8 cellular contexts compared by ENCODE assay signal in the genomic region with DNA sequence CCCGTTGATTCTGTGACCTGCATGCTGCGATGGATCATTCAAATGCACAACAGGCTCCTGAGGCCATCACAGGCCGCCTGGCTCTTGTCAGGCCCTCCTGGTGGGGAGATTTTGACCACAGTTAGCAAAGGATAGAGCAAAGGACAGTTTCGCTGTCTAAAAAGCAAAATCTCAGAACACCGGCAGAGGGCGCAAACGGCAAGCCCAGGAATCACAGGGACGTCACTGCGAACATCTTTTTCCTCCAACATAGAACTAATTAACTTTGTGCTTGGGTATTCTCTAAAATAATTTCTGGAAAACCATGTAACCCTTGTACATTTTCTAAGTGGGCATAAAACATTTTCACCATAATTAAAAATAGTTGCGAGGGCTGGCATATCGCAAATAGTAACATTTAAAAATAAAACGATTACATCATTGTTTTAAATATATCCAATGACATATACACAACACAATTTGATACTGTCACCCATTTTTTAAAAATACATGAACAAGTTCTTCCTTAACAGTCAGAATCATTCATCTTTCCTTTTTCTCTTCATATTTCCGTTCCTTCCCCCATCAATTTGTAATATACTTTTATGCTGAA. TPM values are rescaled to one million over a fixed set of nuclear protein-coding genes. Genes with fewer than 3 reads are reported as not detected.
A peak's percentile ranks its signal among the peaks of the same experiment; 100 is the strongest.
DNase-seq lines count a peak whose midpoint lies in the region; ATAC-seq and TF ChIP-seq lines count a peak whose summit lies in the region.

No MANE protein-coding gene starts in this region.

- no peak overlapping the region for H3K4me3 Mint-ChIP-seq in activated CD4-positive, alpha-beta memory T cell treated with anti-CD3 and anti-CD28 coated beads, Interleukin-2, amount 10 ng/mL, durations not matched to agents 7 days and 5 days

- no peak overlapping the region for H3K27ac Mint-ChIP-seq in activated CD4-positive, alpha-beta memory T cell treated with anti-CD3 and anti-CD28 coated beads, Interleukin-2, amount 10 ng/mL, durations not matched to agents 7 days and 5 days

- POLR2A ChIA-PET in activated CD4-positive, alpha-beta memory T cell treated with anti-CD3 and anti-CD28 coated beads, Interleukin-2, amount 10 ng/mL, durations not matched to agents 7 days and 5 days (lab: Charles Lee), result interaction anchor here (1.1 kb wide), 1 partner anchor 253 kb away, joined by 3 read pairs; no protein-coding TSS in a partner anchor

- no peaks in the 10 kb centered on the region for H3K27me3 ChIP-seq in HAP-1 (ENCODE audit: low read depth)
- no peaks in the 10 kb centered on the region for H3K27me3 ChIP-seq in effector memory CD4-positive, alpha-beta T cell (replicated peaks; ENCODE audit: control insufficient read depth, insufficient read depth, low read length, poor library complexity, severe bottlenecking)

- H3K4me1 ChIP-seq in HAP-1, result no peaks in the 10 kb centered on the region
- no peaks in the 10 kb centered on the region for H3K4me1 ChIP-seq in effector memory CD4-positive, alpha-beta T cell (ENCODE audit: control insufficient read depth, insufficient read depth, low read length, poor library complexity, severe bottlenecking)

- peak; percentile 92 for TF ChIP-seq CTCF in AG09319 (IDR thresholded peaks at IDR 0.05; ENCODE audit: low read depth, low read length)

- H3K36me3 Mint-ChIP-seq in activated CD4-positive, alpha-beta memory T cell treated with anti-CD3 and anti-CD28 coated beads, Interleukin-2, amount 10 ng/mL, durations not matched to agents 7 days and 5 days (ENCODE audit: low read depth), result no peaks in the 10 kb centered on the region

- H3K27me3 Mint-ChIP-seq in activated CD4-positive, alpha-beta memory T cell treated with anti-CD3 and anti-CD28 coated beads, Interleukin-2, amount 10 ng/mL, durations not matched to agents 7 days and 5 days, result no peaks in the 10 kb centered on the region

- no peak overlapping the region for H3K27ac ChIP-seq in effector memory CD4-positive, alpha-beta T cell (ENCODE audit: insufficient read depth, low read length, poor library complexity, severe bottlenecking)

- ATAC-seq in GM19023 (IDR thresholded peaks at IDR 0.05; ENCODE audit: unreplicated experiment), result no peak

- in situ Hi-C loops in HAP-1 (cut with MboI; ENCODE audit: low sequenced_read_pairs), result loop anchor here (5.0 kb wide), 2 partner anchors 152 to 248 kb away; partner anchors contain the start of gene B9D1

- DNase-seq in AG09319 (ENCODE audit: extremely low read depth, low read depth) (peak; percentile 30), HAP-1 (ENCODE audit: low spot score in 2 of 2) (peak; percentile 66 to 81), NCI-H774 (lab: John Stamatoyannopoulos, UW) (peak; percentile 25), medulla oblongata (ENCODE audit: extremely low spot score) (peak; percentile 84)
- peak; percentile 66 for DNase-seq in activated CD4-positive, alpha-beta memory T cell treated with anti-CD3 and anti-CD28 coated beads, Interleukin-2, amount 10 ng/mL, durations not matched to agents 7 days and 5 days
- DNase-seq in effector memory CD4-positive, alpha-beta T cell, result peak; percentile 11 to 41 (median 23)
- DNase-seq in stimulated activated CD8-positive, alpha-beta memory T cell treated with anti-CD3 and anti-CD28 coated beads, Interleukin-15, amount 100 ng/mL, for 24 hours (ENCODE audit: low read depth), result peak; percentile 26

- CTCF ChIA-PET in activated CD4-positive, alpha-beta memory T cell treated with anti-CD3 and anti-CD28 coated beads, Interleukin-2, amount 10 ng/mL, durations not matched to agents 7 days and 5 days (lab: Charles Lee), result interaction anchor here (0.7 to 4.2 kb wide), 9 partner anchors 13 to 254 kb away, joined by 3 to 31 read pairs (median 4); partner anchors contain the start of genes ALDH3A2 and B9D1

- H3K4me3 ChIP-seq in HAP-1, result no peak overlapping the region
- H3K4me3 ChIP-seq in effector memory CD4-positive, alpha-beta T cell (ENCODE audit: insufficient read depth, low read depth, low read length, poor library complexity, severe bottlenecking), result no peak overlapping the region

- no peaks in the 10 kb centered on the region for H3K9me3 Mint-ChIP-seq in activated CD4-positive, alpha-beta memory T cell treated with anti-CD3 and anti-CD28 coated beads, Interleukin-2, amount 10 ng/mL, durations not matched to agents 7 days and 5 days

- no peaks in the 10 kb centered on the region for H3K36me3 ChIP-seq in HAP-1 (replicated peaks)
- H3K36me3 ChIP-seq in effector memory CD4-positive, alpha-beta T cell (ENCODE audit: control insufficient read depth, insufficient read depth, low read length), result no peaks in the 10 kb centered on the region

- peaks cover 2% of the 10 kb centered on the region for H3K4me1 Mint-ChIP-seq in activated CD4-positive, alpha-beta memory T cell treated with anti-CD3 and anti-CD28 coated beads, Interleukin-2, amount 10 ng/mL, durations not matched to agents 7 days and 5 days

- no peaks in the 10 kb centered on the region for H3K9me3 ChIP-seq in HAP-1
- H3K9me3 ChIP-seq in effector memory CD4-positive, alpha-beta T cell (ENCODE audit: control insufficient read depth, low read length), result no peaks in the 10 kb centered on the region

RNA-seq across cellular contexts. Expression of gene SLC47A1, which starts 19.7 kb away (rescaled TPM):
- total RNA-seq in activated CD4-positive, alpha-beta memory T cell treated with anti-CD3 and anti-CD28 coated beads, Interleukin-2, amount 10 ng/mL, durations not matched to agents 7 days and 5 days, result under 1 TPM; 0.28 to 0.45 TPM

Comparison
In these comparisons a context has a peak if more than half of its experiments do, and no peak if none do; other contexts are left out.
1. DNase-seq: peak in every context shown above with its lines; median percentile 84 in medulla oblongata; 74 in HAP-1; 66 in activated CD4-positive, alpha-beta memory T cell treated with anti-CD3 and anti-CD28 coated beads, Interleukin-2, amount 10 ng/mL, durations not matched to agents 7 days and 5 days; 30 in AG09319; 26 in stimulated activated CD8-positive, alpha-beta memory T cell treated with anti-CD3 and anti-CD28 coated beads, Interleukin-15, amount 100 ng/mL, for 24 hours; 25 in NCI-H774; 23 in effector memory CD4-positive, alpha-beta T cell.